1 cellular context compared by ENCODE assay signal in the genomic region with DNA sequence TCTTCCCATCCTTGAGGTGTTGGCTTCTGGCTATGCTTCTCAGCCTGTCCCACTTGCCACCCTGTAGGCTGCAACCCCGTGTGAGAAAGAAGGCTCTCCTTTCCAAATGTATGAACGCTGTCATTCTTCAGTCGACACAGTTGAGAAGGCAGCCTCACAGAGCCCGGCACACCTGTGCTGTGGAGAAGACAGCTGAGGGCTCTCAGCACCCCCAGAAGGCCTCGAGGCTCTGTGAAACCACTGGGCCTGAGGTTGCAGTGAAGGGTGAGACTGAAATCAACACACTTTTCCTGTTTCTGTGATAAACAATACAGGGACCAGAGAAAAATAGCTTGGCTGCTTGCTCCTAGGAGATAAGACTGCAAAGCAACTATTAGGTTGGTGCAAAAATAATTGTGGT.
TF ChIP-seq lines count a peak whose summit lies in the region.

No MANE protein-coding gene starts in this region.

TF ChIP-seq in K562, 482 proteins besides CTCF, POLR2A, EP300 and RAD21:
- no peak for TF ChIP-seq HNRNPH1 (optimal IDR thresholded peaks at IDR 0.05; ENCODE audit: low read depth, low read length)
- peak; percentile 45 for TF ChIP-seq TCF3 (CRISPR knock-in tag; IDR thresholded peaks at IDR 0.05)
- TF ChIP-seq CBFA2T3 (IDR thresholded peaks at IDR 0.05) = peak; percentile 39
- TF ChIP-seq ZNF124 (CRISPR knock-in tag; IDR thresholded peaks at IDR 0.05) = no peak
- no peak for TF ChIP-seq STAT5A (IDR thresholded peaks at IDR 0.05; ENCODE audit: borderline replicate concordance, low read length)
- TF ChIP-seq, protein P1, sequence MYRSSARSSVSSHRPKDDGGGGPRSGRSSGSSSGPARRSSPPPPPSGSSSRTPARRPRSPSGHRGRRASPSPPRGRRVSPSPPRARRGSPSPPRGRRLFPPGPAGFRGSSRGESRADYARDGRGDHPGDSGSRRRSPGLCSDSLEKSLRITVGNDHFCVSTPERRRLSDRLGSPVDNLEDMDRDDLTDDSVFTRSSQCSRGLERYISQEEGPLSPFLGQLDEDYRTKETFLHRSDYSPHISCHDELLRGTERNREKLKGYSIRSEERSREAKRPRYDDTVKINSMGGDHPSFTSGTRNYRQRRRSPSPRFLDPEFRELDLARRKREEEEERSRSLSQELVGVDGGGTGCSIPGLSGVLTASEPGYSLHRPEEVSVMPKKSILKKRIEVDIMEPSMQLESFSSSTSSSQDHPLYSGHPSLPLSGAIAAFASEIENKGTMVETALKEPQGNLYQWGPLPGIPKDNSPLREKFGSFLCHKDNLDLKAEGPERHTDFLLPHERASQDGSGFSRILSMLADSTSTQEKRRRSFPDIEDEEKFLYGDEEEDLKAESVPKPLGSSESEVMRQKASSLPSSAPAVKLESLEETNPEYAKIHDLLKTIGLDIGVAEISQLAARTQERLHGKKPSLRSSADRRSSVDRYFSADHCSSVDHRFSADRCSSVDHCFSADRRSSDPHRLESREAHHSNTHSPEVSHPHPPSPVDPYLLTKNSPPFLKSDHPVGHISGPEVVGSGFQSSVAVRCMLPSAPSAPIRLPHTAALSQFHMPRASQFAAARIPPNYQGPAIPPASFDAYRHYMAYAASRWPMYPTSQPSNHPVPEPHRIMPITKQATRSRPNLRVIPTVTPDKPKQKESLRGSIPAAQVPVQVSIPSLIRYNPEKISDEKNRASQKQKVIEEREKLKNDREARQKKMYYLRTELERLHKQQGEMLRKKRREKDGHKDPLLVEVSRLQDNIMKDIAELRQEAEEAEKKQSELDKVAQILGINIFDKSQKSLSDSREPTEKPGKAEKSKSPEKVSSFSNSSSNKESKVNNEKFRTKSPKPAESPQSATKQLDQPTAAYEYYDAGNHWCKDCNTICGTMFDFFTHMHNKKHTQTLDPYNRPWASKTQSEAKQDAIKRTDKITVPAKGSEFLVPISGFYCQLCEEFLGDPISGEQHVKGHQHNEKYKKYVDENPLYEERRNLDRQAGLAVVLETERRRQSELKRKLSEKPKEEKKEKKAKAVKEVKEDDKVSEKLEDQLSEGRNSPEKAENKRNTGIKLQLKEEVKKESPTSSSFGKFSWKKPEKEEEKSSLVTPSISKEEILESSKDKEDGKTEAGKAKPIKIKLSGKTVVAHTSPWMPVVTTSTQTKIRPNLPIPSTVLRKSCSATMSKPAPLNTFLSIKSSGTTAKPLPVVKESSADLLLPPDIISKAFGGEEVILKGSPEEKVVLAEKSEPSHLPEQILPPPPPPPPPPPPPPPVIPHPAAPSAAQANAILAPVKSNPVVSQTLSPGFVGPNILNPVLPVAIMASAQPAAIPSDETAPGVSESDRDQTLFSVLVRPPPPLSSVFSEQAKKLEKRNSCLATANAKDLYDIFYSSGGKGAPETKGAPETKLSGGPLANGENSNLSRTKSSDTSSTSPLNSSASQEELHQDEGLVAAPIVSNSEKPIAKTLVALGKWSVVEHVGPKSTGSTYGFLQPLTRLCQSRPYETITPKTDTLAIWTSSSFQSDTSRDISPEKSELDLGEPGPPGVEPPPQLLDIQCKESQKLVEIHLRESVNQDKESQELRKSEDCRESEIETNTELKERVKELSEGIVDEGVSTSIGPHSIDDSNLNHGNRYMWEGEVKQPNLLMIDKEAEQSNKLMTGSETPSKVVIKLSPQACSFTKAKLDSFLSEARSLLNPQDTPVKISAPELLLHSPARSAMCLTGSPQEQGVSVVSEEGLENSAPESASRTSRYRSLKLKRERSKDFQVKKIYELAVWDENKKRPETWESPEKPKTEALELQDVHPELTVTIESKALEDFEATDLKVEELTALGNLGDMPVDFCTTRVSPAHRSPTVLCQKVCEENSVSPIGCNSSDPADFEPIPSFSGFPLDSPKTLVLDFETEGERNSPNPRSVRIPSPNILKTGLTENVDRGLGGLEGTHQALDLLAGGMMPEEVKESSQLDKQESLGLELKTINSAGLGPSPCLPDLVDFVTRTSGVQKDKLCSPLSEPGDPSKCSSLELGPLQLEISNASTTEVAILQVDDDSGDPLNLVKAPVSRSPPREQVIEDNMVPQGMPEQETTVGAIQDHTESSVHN (IDR thresholded peaks at IDR 0.05; ENCODE audit: borderline replicate concordance in 1 of 2, low read depth in 1 of 2) = no peak
- no peak for TF ChIP-seq TRIM28 (IDR thresholded peaks at IDR 0.05)
- TF ChIP-seq MYC (IDR thresholded peaks at IDR 0.05; ENCODE audit: low read depth, low read length) = no peak
- TF ChIP-seq MYC (CRISPR knock-in tag; IDR thresholded peaks at IDR 0.05; ENCODE audit: borderline replicate concordance, low read depth) = no peak
- no peak for TF ChIP-seq TARDBP (IDR thresholded peaks at IDR 0.05)
- TF ChIP-seq MLX (CRISPR knock-in tag; conservative IDR thresholded peaks at IDR 0.05) = no peak
- no peak for TF ChIP-seq RAD51 (IDR thresholded peaks at IDR 0.05; ENCODE audit: borderline replicate concordance, low read depth)
- no peak for TF ChIP-seq ZNF263 (CRISPR knock-in tag; IDR thresholded peaks at IDR 0.05; ENCODE audit: borderline replicate concordance)
- TF ChIP-seq ZNF274 (IDR thresholded peaks at IDR 0.05; ENCODE audit: borderline replicate concordance, low read depth, low read length) = no peak
- TF ChIP-seq MXI1 (IDR thresholded peaks at IDR 0.05; ENCODE audit: low read depth, low read length) = no peak
- no peak for TF ChIP-seq SIN3A (IDR thresholded peaks at IDR 0.05; ENCODE audit: borderline replicate concordance in 2 of 2, control insufficient read depth in 1 of 2, low read depth in 2 of 2, low read length in 2 of 2)
- TF ChIP-seq THRAP3 (IDR thresholded peaks at IDR 0.05; ENCODE audit: borderline replicate concordance) = no peak
- TF ChIP-seq USF2 (CRISPR knock-in tag; IDR thresholded peaks at IDR 0.05) = no peak
- TF ChIP-seq NELFE (IDR thresholded peaks at IDR 0.05; ENCODE audit: insufficient read depth, insufficient read length) = no peak
- TF ChIP-seq TCFL5 (CRISPR knock-in tag; conservative IDR thresholded peaks at IDR 0.05) = no peak
- TF ChIP-seq, protein P2, sequence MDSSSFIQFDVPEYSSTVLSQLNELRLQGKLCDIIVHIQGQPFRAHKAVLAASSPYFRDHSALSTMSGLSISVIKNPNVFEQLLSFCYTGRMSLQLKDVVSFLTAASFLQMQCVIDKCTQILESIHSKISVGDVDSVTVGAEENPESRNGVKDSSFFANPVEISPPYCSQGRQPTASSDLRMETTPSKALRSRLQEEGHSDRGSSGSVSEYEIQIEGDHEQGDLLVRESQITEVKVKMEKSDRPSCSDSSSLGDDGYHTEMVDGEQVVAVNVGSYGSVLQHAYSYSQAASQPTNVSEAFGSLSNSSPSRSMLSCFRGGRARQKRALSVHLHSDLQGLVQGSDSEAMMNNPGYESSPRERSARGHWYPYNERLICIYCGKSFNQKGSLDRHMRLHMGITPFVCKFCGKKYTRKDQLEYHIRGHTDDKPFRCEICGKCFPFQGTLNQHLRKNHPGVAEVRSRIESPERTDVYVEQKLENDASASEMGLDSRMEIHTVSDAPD (CRISPR knock-in tag; IDR thresholded peaks at IDR 0.05) = no peak
- peak; percentile 53; the same call in 1 of the 2 replicates for TF ChIP-seq ZFX (CRISPR knock-in tag; IDR thresholded peaks at IDR 0.05)
- TF ChIP-seq MAFK (IDR thresholded peaks at IDR 0.05; ENCODE audit: low read length) = no peak
- no peak for TF ChIP-seq POLR2H (tag; IDR thresholded peaks at IDR 0.05; ENCODE audit: low read depth)
- TF ChIP-seq, protein P3, sequence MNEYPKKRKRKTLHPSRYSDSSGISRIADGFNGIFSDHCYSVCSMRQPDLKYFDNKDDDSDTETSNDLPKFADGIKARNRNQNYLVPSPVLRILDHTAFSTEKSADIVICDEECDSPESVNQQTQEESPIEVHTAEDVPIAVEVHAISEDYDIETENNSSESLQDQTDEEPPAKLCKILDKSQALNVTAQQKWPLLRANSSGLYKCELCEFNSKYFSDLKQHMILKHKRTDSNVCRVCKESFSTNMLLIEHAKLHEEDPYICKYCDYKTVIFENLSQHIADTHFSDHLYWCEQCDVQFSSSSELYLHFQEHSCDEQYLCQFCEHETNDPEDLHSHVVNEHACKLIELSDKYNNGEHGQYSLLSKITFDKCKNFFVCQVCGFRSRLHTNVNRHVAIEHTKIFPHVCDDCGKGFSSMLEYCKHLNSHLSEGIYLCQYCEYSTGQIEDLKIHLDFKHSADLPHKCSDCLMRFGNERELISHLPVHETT (CRISPR knock-in tag; conservative IDR thresholded peaks at IDR 0.05 in 1 of 2, IDR thresholded peaks at IDR 0.05 in 1 of 2) = no peak
- TF ChIP-seq ELK1 (CRISPR knock-in tag; IDR thresholded peaks at IDR 0.05) = no peak
